ENCODE assay signal across 1 cellular context in the genomic region with DNA sequence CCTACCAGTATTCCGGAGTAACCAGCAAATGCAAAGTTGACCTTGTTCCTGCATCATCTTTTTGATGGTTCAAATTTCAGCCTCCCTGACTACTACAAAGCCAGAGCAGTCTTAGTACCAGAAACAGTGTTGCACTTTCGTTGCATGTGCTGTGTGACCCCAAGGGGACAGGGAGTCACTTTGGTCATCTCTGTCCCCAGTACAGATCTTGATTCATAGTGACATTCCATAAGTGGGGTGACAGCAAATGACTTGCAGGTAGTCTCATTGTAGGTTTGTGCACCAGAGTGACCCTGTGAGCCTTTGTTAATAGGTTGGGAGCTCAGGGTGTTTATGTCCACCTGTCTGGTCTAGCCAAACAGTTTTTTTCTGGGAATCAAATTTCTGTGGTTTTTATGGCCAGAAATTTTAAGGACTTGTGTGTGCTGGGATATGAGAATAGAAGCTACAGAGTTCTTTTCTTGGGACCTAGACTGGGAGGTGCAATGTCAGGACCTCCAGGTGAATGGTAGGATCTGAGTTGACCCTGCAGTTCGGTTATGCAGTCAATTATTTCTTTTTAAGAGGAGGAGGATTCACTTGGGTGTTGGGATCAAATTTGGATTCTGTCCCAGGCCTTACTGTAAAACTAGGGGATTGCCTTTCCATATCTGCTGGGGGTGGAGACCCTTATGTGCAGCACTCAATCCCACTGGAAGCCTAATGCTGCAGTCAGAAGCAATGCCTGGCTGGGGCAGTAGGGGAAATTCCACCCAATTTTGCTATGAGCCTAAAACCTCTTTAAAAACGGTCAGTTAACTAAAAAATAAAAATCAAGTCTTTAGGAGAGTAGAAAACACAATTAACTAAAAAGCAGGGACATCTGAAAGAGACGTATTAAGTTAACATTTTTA.
TF ChIP-seq lines count a peak whose summit lies in the region.

No MANE protein-coding gene starts in this region.

TF ChIP-seq in GM12878, 131 proteins besides CTCF, POLR2A, EP300 and RAD21:
- no peak for TF ChIP-seq ETV6 (conservative IDR thresholded peaks at IDR 0.05 in 1 of 2, IDR thresholded peaks at IDR 0.05 in 1 of 2; ENCODE audit: borderline replicate concordance in 1 of 2, low read depth in 1 of 2)
- no peak for TF ChIP-seq PKNOX1 (IDR thresholded peaks at IDR 0.05)
- peak; percentile 59; the same call in 1 of the 2 replicates for TF ChIP-seq POLR2AphosphoS2 (IDR thresholded peaks at IDR 0.05; ENCODE audit: low read depth, low read length)
- TF ChIP-seq FOXK2 (IDR thresholded peaks at IDR 0.05) = no peak
- no peak for TF ChIP-seq RFX5 (IDR thresholded peaks at IDR 0.05; ENCODE audit: low read depth, low read length)
- no peak for TF ChIP-seq E2F8 (IDR thresholded peaks at IDR 0.05; ENCODE audit: low read depth, partially characterized antibody)
- no peak for TF ChIP-seq YBX1 (IDR thresholded peaks at IDR 0.05)
- TF ChIP-seq KLF5 (IDR thresholded peaks at IDR 0.05; ENCODE audit: partially characterized antibody) = no peak
- TF ChIP-seq KAT2A (conservative IDR thresholded peaks at IDR 0.05; ENCODE audit: control insufficient read depth, low read depth, low read length) = no peak
- TF ChIP-seq SP1 (IDR thresholded peaks at IDR 0.05; ENCODE audit: low read depth, low read length) = no peak
- TF ChIP-seq POLR2AphosphoS5 (IDR thresholded peaks at IDR 0.05; ENCODE audit: low read length) = peak; percentile 87
- TF ChIP-seq, protein P1, sequence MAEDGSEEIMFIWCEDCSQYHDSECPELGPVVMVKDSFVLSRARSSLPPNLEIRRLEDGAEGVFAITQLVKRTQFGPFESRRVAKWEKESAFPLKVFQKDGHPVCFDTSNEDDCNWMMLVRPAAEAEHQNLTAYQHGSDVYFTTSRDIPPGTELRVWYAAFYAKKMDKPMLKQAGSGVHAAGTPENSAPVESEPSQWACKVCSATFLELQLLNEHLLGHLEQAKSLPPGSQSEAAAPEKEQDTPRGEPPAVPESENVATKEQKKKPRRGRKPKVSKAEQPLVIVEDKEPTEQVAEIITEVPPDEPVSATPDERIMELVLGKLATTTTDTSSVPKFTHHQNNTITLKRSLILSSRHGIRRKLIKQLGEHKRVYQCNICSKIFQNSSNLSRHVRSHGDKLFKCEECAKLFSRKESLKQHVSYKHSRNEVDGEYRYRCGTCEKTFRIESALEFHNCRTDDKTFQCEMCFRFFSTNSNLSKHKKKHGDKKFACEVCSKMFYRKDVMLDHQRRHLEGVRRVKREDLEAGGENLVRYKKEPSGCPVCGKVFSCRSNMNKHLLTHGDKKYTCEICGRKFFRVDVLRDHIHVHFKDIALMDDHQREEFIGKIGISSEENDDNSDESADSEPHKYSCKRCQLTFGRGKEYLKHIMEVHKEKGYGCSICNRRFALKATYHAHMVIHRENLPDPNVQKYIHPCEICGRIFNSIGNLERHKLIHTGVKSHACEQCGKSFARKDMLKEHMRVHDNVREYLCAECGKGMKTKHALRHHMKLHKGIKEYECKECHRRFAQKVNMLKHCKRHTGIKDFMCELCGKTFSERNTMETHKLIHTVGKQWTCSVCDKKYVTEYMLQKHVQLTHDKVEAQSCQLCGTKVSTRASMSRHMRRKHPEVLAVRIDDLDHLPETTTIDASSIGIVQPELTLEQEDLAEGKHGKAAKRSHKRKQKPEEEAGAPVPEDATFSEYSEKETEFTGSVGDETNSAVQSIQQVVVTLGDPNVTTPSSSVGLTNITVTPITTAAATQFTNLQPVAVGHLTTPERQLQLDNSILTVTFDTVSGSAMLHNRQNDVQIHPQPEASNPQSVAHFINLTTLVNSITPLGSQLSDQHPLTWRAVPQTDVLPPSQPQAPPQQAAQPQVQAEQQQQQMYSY (CRISPR knock-in tag; IDR thresholded peaks at IDR 0.05) = 0 out of 2 replicates have a peak, but pooled peaks have one; percentile 0
